ENCODE assay signal across 26 cellular contexts in the genomic region with DNA sequence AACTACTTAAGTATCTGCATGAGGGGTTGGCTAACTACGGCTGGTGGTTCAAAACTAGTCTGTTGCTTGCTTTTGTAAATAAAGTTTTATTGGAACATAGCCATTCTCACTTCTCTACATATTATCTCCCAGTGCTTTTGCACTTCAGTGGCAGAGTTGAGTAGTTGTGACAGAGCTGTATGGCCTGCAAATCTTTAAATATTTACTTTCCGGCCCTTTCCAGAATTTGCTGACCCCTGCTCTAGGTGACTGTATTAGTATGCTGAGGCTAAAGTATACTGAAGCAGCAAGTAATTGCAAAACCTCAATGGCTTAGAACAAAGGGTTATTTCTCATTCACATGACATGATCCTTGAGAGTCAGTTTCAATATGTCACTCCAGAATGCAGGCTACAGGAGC.
"Had no signal": no experiment of that assay in that cellular context is flagged by ENCODE, and none has a peak within 500 bp of the region (broad histone marks: within the 10 kb centered on the region; RNA-seq: fewer than 3 reads in every experiment).

No MANE protein-coding gene starts in this region.

- ATAC-seq: left colon; left ventricle myocardium superior; natural killer cell; sciatic nerve; stimulated activated naive B cell treated with anti-CD40 and anti-IgM and Interleukin-4, amounts not matched to agents 10 μg/mL and 1 μg/mL and 100 μg/mL, for 72 hours; stimulated activated naive CD8-positive, alpha-beta T cell treated with anti-CD3 and anti-CD28 coated beads, Interleukin-15, Interleukin-2, amounts not matched to agents 100 U/mL and 50 U/mL, for 24 hours had no signal

- DNase-seq: immature natural killer cell; kidney; left colon; left ventricle myocardium superior; lower lobe of right lung; naive B cell; natural killer cell; ovary; stimulated activated CD4-positive, alpha-beta T cell treated with anti-CD3 and anti-CD28 coated beads, Interleukin-12 subunit alpha, Interleukin-12 subunit beta, amount 100 ng/mL, for 4 hours; stimulated activated CD4-positive, alpha-beta T cell treated with anti-CD3 and anti-CD28 coated beads, Interleukin-15, amount 100 ng/mL, for 24 hours; stimulated activated CD4-positive, alpha-beta T cell treated with anti-CD3 and anti-CD28 coated beads, Interleukin-2, amount 100 ng/mL, for 24 hours; stimulated activated CD4-positive, alpha-beta T cell treated with anti-CD3 and anti-CD28 coated beads, Interleukin-4, amount 100 ng/mL, for 1 hour; stimulated activated naive B cell treated with anti-CD40 and anti-IgM and Interleukin-4, amounts not matched to agents 10 μg/mL and 1 μg/mL and 100 μg/mL, for 72 hours; stimulated activated naive CD8-positive, alpha-beta T cell treated with anti-CD3 and anti-CD28 coated beads, Interleukin-15, Interleukin-2, amounts not matched to agents 100 U/mL and 50 U/mL, for 24 hours; stomach; testis; thyroid gland; transverse colon; upper lobe of left lung had no signal

- H3K36me3 Mint-ChIP-seq: naive B cell, neural progenitor cell had no signal

- H3K4me1 ChIP-seq: lower lobe of right lung, neural progenitor cell, right atrium auricular region, stomach, testis, thyroid gland, transverse colon, upper lobe of left lung, vagina had no signal

- H3K4me1 Mint-ChIP-seq: immature natural killer cell, natural killer cell, nephron progenitor cell, neural progenitor cell had no signal

- H3K27me3 ChIP-seq: ovary, right atrium auricular region, testis, thyroid gland, transverse colon, upper lobe of left lung, vagina had no signal

- H3K4me3 Mint-ChIP-seq: immature natural killer cell; naive B cell; natural killer cell; nephron progenitor cell; neural progenitor cell; stimulated activated naive B cell treated with anti-CD40 and anti-IgM and Interleukin-4, amounts not matched to agents 10 μg/mL and 1 μg/mL and 100 μg/mL, for 72 hours had no signal

- H3K9ac ChIP-seq: neural progenitor cell had no signal

- H3K36me3 ChIP-seq: lower lobe of right lung, neural progenitor cell, ovary, right atrium auricular region, stomach, thyroid gland, transverse colon, upper lobe of left lung, vagina had no signal

- H3K4me3 ChIP-seq: lower lobe of right lung, neural progenitor cell, ovary, right atrium auricular region, skin epidermis, stomach, testis, thyroid gland, transverse colon, upper lobe of left lung, vagina had no signal

- H3K27ac ChIP-seq: lower lobe of right lung, neural progenitor cell, ovary, right atrium auricular region, skin epidermis, stomach, testis, thyroid gland, transverse colon, upper lobe of left lung, vagina had no signal

- H3K9me3 ChIP-seq: lower lobe of right lung, ovary, right atrium auricular region, stomach, testis, thyroid gland, transverse colon, upper lobe of left lung, vagina had no signal

- H3K27ac Mint-ChIP-seq: immature natural killer cell; natural killer cell; nephron progenitor cell; neural progenitor cell; progenitor cell of endocrine pancreas; stimulated activated naive B cell treated with anti-CD40 and anti-IgM and Interleukin-4, amounts not matched to agents 10 μg/mL and 1 μg/mL and 100 μg/mL, for 72 hours had no signal
